26 cellular contexts compared by ENCODE assay signal in genomic region chr1:110538082-110538481, GRCh38. TPM values are rescaled to one million over a fixed set of nuclear protein-coding genes. Genes with fewer than 3 reads are reported as not detected.
DNase-seq lines count a peak whose midpoint lies in the region; ATAC-seq and TF ChIP-seq lines count a peak whose summit lies in the region.
"Had no signal": no experiment of that assay in that cellular context is flagged by ENCODE, and none has a peak within 500 bp of the region (broad histone marks: within the 10 kb centered on the region; RNA-seq: fewer than 3 reads in every experiment).

No MANE protein-coding gene starts in this region.

- no peak for TF ChIP-seq CTCF in CD8-positive, alpha-beta T cell (IDR thresholded peaks at IDR 0.05)

- peak overlapping the region; percentile 57 for H3K27ac ChIP-seq in ectodermal cell (ENCODE audit: insufficient read depth, low read depth, low read length, poor library complexity, severe bottlenecking)
- H3K27ac ChIP-seq in CD8-positive, alpha-beta T cell (ENCODE audit: low read depth, low read length): no peak overlapping the region
- H3K27ac ChIP-seq: esophagus squamous epithelium, left lung, Peyer's patch, SJCRH30, WERI-Rb-1 had no signal

- H3K36me3 Mint-ChIP-seq in activated CD8-positive, alpha-beta memory T cell treated with anti-CD3 and anti-CD28 coated beads, Interleukin-2, amount 10 ng/mL, durations not matched to agents 7 days and 5 days: no peaks in the 10 kb centered on the region
- H3K36me3 Mint-ChIP-seq in CD8-positive, alpha-beta T cell: no peaks in the 10 kb centered on the region

- no peaks in the 10 kb centered on the region for H3K4me1 Mint-ChIP-seq in activated CD8-positive, alpha-beta memory T cell treated with anti-CD3 and anti-CD28 coated beads, Interleukin-2, amount 10 ng/mL, durations not matched to agents 7 days and 5 days
- H3K4me1 Mint-ChIP-seq in CD8-positive, alpha-beta T cell (ENCODE audit: low read depth): no peaks in the 10 kb centered on the region
- H3K4me1 Mint-ChIP-seq: T-helper 17 cell had no signal

- H3K4me1 ChIP-seq in ectodermal cell (ENCODE audit: control insufficient read depth, insufficient read depth, low read length): no peaks in the 10 kb centered on the region
- no peaks in the 10 kb centered on the region for H3K4me1 ChIP-seq in CD8-positive, alpha-beta T cell (ENCODE audit: insufficient read depth, low read length)
- H3K4me1 ChIP-seq: esophagus squamous epithelium, HAP-1, left lung, Peyer's patch, SJCRH30 had no signal

- POLR2A ChIA-PET in CD8-positive, alpha-beta T cell (lab: Charles Lee): no interaction called here

- CTCF ChIA-PET in activated CD8-positive, alpha-beta memory T cell treated with anti-CD3 and anti-CD28 coated beads, Interleukin-2, amount 10 ng/mL, durations not matched to agents 7 days and 5 days (lab: Charles Lee): no interaction called here
- CTCF ChIA-PET in CD8-positive, alpha-beta T cell (lab: Charles Lee): no interaction called here

- H3K4me3 ChIP-seq in H7 (ENCODE audit: insufficient read depth, low read depth, low read length) (no peak overlapping the region), ectodermal cell (ENCODE audit: insufficient read depth, low read depth, low read length) (no peak overlapping the region)
- no peak overlapping the region for H3K4me3 ChIP-seq in CD8-positive, alpha-beta T cell (ENCODE audit: low read depth, low read length)
- H3K4me3 ChIP-seq: esophagus squamous epithelium, HAP-1, left lung, mucosa of descending colon, Peyer's patch, SJCRH30 had no signal

- H3K27me3 Mint-ChIP-seq in activated CD8-positive, alpha-beta memory T cell treated with anti-CD3 and anti-CD28 coated beads, Interleukin-2, amount 10 ng/mL, durations not matched to agents 7 days and 5 days: peaks cover 12% of the 10 kb centered on the region
- peaks cover 6% of the 10 kb centered on the region for H3K27me3 Mint-ChIP-seq in CD8-positive, alpha-beta T cell (ENCODE audit: low read depth)

- intact Hi-C loops in posterior vena cava (cut with DNase I): no loop called here
- intact Hi-C loops in CD8-positive, alpha-beta T cell (cut with DNase I, micrococcal nuclease): no loop called here

- no peak overlapping the region for H3K4me3 Mint-ChIP-seq in activated CD8-positive, alpha-beta memory T cell treated with anti-CD3 and anti-CD28 coated beads, Interleukin-2, amount 10 ng/mL, durations not matched to agents 7 days and 5 days
- H3K4me3 Mint-ChIP-seq in CD8-positive, alpha-beta T cell: no peak overlapping the region
- H3K4me3 Mint-ChIP-seq: effector memory CD8-positive, alpha-beta T cell; T-helper 17 cell had no signal

- ATAC-seq in activated CD8-positive, alpha-beta memory T cell treated with anti-CD3 and anti-CD28 coated beads, Interleukin-2, amount 10 ng/mL, durations not matched to agents 7 days and 5 days: no peak
- ATAC-seq in CD8-positive, alpha-beta T cell: no peak
- ATAC-seq: effector memory CD8-positive, alpha-beta T cell; left lung; mucosa of descending colon; T-helper 17 cell had no signal

- H3K27ac Mint-ChIP-seq in activated CD8-positive, alpha-beta memory T cell treated with anti-CD3 and anti-CD28 coated beads, Interleukin-2, amount 10 ng/mL, durations not matched to agents 7 days and 5 days: no peak overlapping the region
- H3K27ac Mint-ChIP-seq in CD8-positive, alpha-beta T cell: no peak overlapping the region
- H3K27ac Mint-ChIP-seq: effector memory CD8-positive, alpha-beta T cell; T-helper 17 cell had no signal

- DNase-seq in H7 (peak; percentile 45), NCI-H524 (lab: John Stamatoyannopoulos, UW) (peak; percentile 79 to 91), occipital lobe (lab: John Stamatoyannopoulos, UW) (peak; percentile 74), HT-29 (ENCODE audit: low spot score) (no peak), posterior vena cava (ENCODE audit: low spot score) (no peak)
- no peak for DNase-seq in activated CD8-positive, alpha-beta memory T cell treated with anti-CD3 and anti-CD28 coated beads, Interleukin-2, amount 10 ng/mL, durations not matched to agents 7 days and 5 days
- DNase-seq in CD8-positive, alpha-beta T cell: no peak
- DNase-seq: activated CD4-positive, alpha-beta T cell treated with anti-CD3 and anti-CD28 coated beads, Interleukin-2, amount 50 U/mL, for 4 hours; activated naive CD4-positive, alpha-beta T cell treated with Interleukin-2 at 50 U/mL for 16 hours; aorta; effector memory CD8-positive, alpha-beta T cell; esophagus squamous epithelium; Kasumi-1; left lung; mucosa of descending colon; NCI-H2029 treated with DMSO at 0.1 percent for 48 hours; NK-92 treated with Interleukin-12 subunit alpha and Interleukin-12 subunit beta, amount 100 ng/mL, for 24 hours; Peyer's patch; SJCRH30; stimulated activated CD8-positive, alpha-beta memory T cell treated with anti-CD3 and anti-CD28 coated beads, Interleukin-4, amount 100 ng/mL, for 48 hours; T-helper 17 cell; WERI-Rb-1 had no signal

- H3K9me3 ChIP-seq in ectodermal cell (ENCODE audit: control insufficient read depth, low read length): no peaks in the 10 kb centered on the region
- H3K9me3 ChIP-seq in CD8-positive, alpha-beta T cell (ENCODE audit: low read length): no peaks in the 10 kb centered on the region
- H3K9me3 ChIP-seq: esophagus squamous epithelium, HAP-1, left lung, mucosa of descending colon, Peyer's patch, SJCRH30 had no signal

- 86 to 87% methylated on average over 16 of the region's 16 CpGs for WGBS in ectodermal cell, 2 experiments

- no peaks in the 10 kb centered on the region for H3K9me3 Mint-ChIP-seq in activated CD8-positive, alpha-beta memory T cell treated with anti-CD3 and anti-CD28 coated beads, Interleukin-2, amount 10 ng/mL, durations not matched to agents 7 days and 5 days (ENCODE audit: low read depth)
- H3K9me3 Mint-ChIP-seq in CD8-positive, alpha-beta T cell: no peaks in the 10 kb centered on the region
- H3K9me3 Mint-ChIP-seq: effector memory CD8-positive, alpha-beta T cell had no signal

- H3K36me3 ChIP-seq in H7 (replicated peaks; ENCODE audit: control insufficient read depth, insufficient read depth, low read length) (no peaks in the 10 kb centered on the region), ectodermal cell (ENCODE audit: control insufficient read depth, insufficient read depth, low read length) (no peaks in the 10 kb centered on the region)
- H3K36me3 ChIP-seq in CD8-positive, alpha-beta T cell (ENCODE audit: insufficient read depth, low read length): no peaks in the 10 kb centered on the region
- H3K36me3 ChIP-seq: esophagus squamous epithelium, HAP-1, left lung, Peyer's patch, SJCRH30, WERI-Rb-1 had no signal

- no peaks in the 10 kb centered on the region; the same call in 1 of the 2 replicates for H3K27me3 ChIP-seq in H7 (ENCODE audit: control insufficient read depth, insufficient read depth, low read length)
- H3K27me3 ChIP-seq in ectodermal cell (ENCODE audit: control insufficient read depth, insufficient read depth, low read length, poor library complexity, severe bottlenecking): no peaks in the 10 kb centered on the region
- no peaks in the 10 kb centered on the region for H3K27me3 ChIP-seq in CD8-positive, alpha-beta T cell (ENCODE audit: insufficient read depth, low read length)
- H3K27me3 ChIP-seq: Peyer's patch, SJCRH30 had no signal

RNA-seq across cellular contexts. Expression of gene KCNA10, which starts 19.1 kb away (rescaled TPM):
- total RNA-seq in H7 (2014; rRNA removed; shearing (Covaris generic)): not detected in 2 replicates
- polyA plus RNA-seq in ectodermal cell (2013, experiment 1 of 4): not detected
- polyA plus RNA-seq in ectodermal cell (2013, experiment 2 of 4): not detected
- not detected for polyA plus RNA-seq in ectodermal cell (2013, experiment 3 of 4)
- polyA plus RNA-seq in ectodermal cell (2013, experiment 4 of 4): not detected
- total RNA-seq in occipital lobe (not detected), posterior vena cava (not detected)
- total RNA-seq in activated CD8-positive, alpha-beta memory T cell treated with anti-CD3 and anti-CD28 coated beads, Interleukin-2, amount 10 ng/mL, durations not matched to agents 7 days and 5 days: not detected
- total RNA-seq in HT-29 (2014; rRNA removed; shearing (Covaris generic)): not detected in 2 replicates
- not detected for total RNA-seq in CD8-positive, alpha-beta T cell
- total RNA-seq: aorta, esophagus squamous epithelium, left lung, mucosa of descending colon, Peyer's patch, SJCRH30, T-helper 17 cell, ureter had no signal
- polyA plus RNA-seq: aorta, neural cell had no signal

Comparison
In these comparisons a context has a peak if more than half of its experiments do, and no peak if none do; other contexts are left out.
1. DNase-seq: peak in H7 (single experiment), NCI-H524 (2 of 2) and occipital lobe (single experiment); none in activated CD8-positive, alpha-beta memory T cell treated with anti-CD3 and anti-CD28 coated beads, Interleukin-2, amount 10 ng/mL, durations not matched to agents 7 days and 5 days (single experiment), HT-29 (single experiment), posterior vena cava (single experiment) and CD8-positive, alpha-beta T cell (0 of 7).